In the genomic region with DNA sequence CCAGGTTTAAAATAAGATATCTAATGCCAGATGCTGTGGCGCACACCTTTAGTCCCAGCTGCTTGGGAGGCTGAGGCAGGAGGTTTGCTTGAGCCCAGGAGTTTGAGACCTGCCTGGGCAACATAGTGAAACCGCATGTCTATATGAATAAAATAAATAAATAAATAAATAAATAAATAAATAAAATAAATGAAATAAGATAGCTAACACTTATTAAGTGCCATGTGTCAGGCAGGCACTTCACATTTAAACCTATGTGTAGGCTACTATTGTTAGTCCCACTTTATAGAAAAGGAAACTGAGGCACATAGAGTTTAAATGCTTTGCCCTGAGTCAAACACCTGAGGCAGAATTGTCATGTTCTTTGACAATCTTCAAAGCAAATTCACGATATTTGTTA, we compare ENCODE assay signal across 26 cellular contexts.
"Had no signal": no experiment of that assay in that cellular context is flagged by ENCODE, and none has a peak within 500 bp of the region (broad histone marks: within the 10 kb centered on the region; RNA-seq: fewer than 3 reads in every experiment).

No MANE protein-coding gene starts in this region.

- H3K9me3 Mint-ChIP-seq: effector memory CD8-positive, alpha-beta T cell; endodermal cell; mesothelial cell of epicardium had no signal

- H3K4me1 Mint-ChIP-seq: endodermal cell, mesothelial cell of epicardium had no signal

- H3K4me3 ChIP-seq: colonic mucosa, esophagus squamous epithelium, gastrocnemius medialis, heart right ventricle, left lung, lower lobe of right lung had no signal

- H3K27me3 ChIP-seq: colonic mucosa, esophagus squamous epithelium, gastrocnemius medialis, heart right ventricle, left lung had no signal

- H3K4me3 Mint-ChIP-seq: endodermal cell, mesothelial cell of epicardium had no signal

- H3K4me1 ChIP-seq: colonic mucosa, left lung, lower lobe of right lung had no signal

- H3K27ac Mint-ChIP-seq: endodermal cell, mesothelial cell of epicardium had no signal

- H3K9me3 ChIP-seq: colonic mucosa, esophagus squamous epithelium, gastrocnemius medialis, heart right ventricle, left lung, lower lobe of right lung had no signal

- H3K27me3 Mint-ChIP-seq: dendritic cell treated with granulocyte-macrophage colony-stimulating factor and Interleukin-4, amounts not matched to agents 40 ng/mL and 50 ng/mL, for 4 days had no signal

- ATAC-seq: esophagus mucosa, gastrocnemius medialis, heart right ventricle, left cardiac atrium, left lung, left ventricle myocardium superior, lower lobe of right lung had no signal

- DNase-seq: colonic mucosa; cortex of kidney; effector CD8-positive, alpha-beta T cell; effector memory CD8-positive, alpha-beta T cell; endodermal cell; erythroblast; esophagus squamous epithelium; foreskin fibroblast; foreskin melanocyte; gastrocnemius medialis; glutamatergic neuron; head of caudate nucleus; heart right ventricle; hippocampal formation; left cardiac atrium; left lung; left ventricle myocardium superior; lower lobe of right lung; mesenchymal stem cell had no signal

- H3K36me3 ChIP-seq: colonic mucosa, esophagus squamous epithelium, gastrocnemius medialis, heart right ventricle, left lung, lower lobe of right lung had no signal

- H3K27ac ChIP-seq: colonic mucosa, epithelial cell of prostate, esophagus squamous epithelium, gastrocnemius medialis, left lung, lower lobe of right lung had no signal

- H3K36me3 Mint-ChIP-seq: mesothelial cell of epicardium had no signal

- FAIRE-seq: endometrium, islet of Langerhans, keratinocyte had no signal
